In the genomic region with DNA sequence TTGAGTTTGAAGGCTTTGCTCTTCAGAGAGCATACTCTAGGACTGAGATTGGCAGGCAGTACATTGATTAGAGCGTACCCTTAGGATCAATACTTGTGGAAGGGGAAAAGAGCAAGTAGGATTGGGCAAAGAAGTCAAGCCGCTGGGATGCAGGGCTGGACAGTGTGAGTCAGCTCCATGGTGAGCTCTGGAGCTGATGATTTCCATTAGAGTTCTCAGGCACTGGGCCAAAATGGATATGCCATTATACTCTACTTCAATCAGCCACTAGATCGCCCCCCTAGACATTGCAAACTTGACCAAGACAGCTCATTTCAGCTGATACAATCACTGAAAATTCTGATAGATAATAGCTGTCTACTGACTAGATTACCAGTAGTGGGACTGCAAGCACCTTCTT, we compare ENCODE assay signal across 31 cellular contexts.
"Had no signal": no experiment of that assay in that cellular context is flagged by ENCODE, and none has a peak within 500 bp of the region (broad histone marks: within the 10 kb centered on the region; RNA-seq: fewer than 3 reads in every experiment).

No MANE protein-coding gene starts in this region.

- DNase-seq: activated CD4-positive, alpha-beta memory T cell treated with anti-CD3 and anti-CD28 coated beads, Interleukin-2, amount 10 ng/mL, durations not matched to agents 7 days and 5 days; activated CD4-positive, alpha-beta T cell treated with anti-CD3 and anti-CD28 coated beads for 1 hour; activated CD4-positive, alpha-beta T cell treated with anti-CD3 and anti-CD28 coated beads for 48 hours; activated CD4-positive, CD25-positive, alpha-beta regulatory T cell; activated CD8-positive, alpha-beta memory T cell treated with anti-CD3 and anti-CD28 coated beads for 24 hours; activated CD8-positive, alpha-beta memory T cell treated with anti-CD3 and anti-CD28 coated beads, Interleukin-2, amount 10 ng/mL, durations not matched to agents 7 days and 5 days; activated CD8-positive, alpha-beta memory T cell treated with anti-CD3 and anti-CD28 coated beads, Interleukin-2, amount 50 U/mL, for 48 hours; activated effector memory CD4-positive, alpha-beta T cell treated with Interleukin-2 at 50 U/mL for 16 hours; activated naive CD4-positive, alpha-beta T cell treated with anti-CD3 and anti-CD28 coated beads, Interleukin-2, amount 50 U/mL, for 16 hours; activated naive CD8-positive, alpha-beta T cell treated with anti-CD3 and anti-CD28 coated beads for 36 hours; activated T-cell treated with anti-CD3 and anti-CD28 coated beads, Interleukin-2, amount 50 U/mL, for 48 hours; amniotic stem cell; aorta; body of pancreas; Kasumi-1; KG1; MM.1S; MV-4-11; NCI-H1092; NCI-H1436 treated with DMSO at 0.1 percent for 48 hours; NCI-H187; NCI-H2029 treated with DMSO at 0.1 percent for 48 hours; NCI-H226; NCI-H446 treated with DMSO at 0.1 percent for 48 hours; NK-92 treated with Interleukin-12 subunit alpha and Interleukin-12 subunit beta, amount 100 ng/mL, for 24 hours; PC-3; SIG-M5; T1000; WERI-Rb-1 had no signal

- ATAC-seq: activated CD8-positive, alpha-beta memory T cell treated with anti-CD3 and anti-CD28 coated beads, Interleukin-2, amount 10 ng/mL, durations not matched to agents 7 days and 5 days; body of pancreas; PC-3; Right ventricle myocardium inferior had no signal

- H3K4me3 ChIP-seq: body of pancreas, breast epithelium had no signal
